1 cellular context compared by ENCODE assay signal in the genomic region with DNA sequence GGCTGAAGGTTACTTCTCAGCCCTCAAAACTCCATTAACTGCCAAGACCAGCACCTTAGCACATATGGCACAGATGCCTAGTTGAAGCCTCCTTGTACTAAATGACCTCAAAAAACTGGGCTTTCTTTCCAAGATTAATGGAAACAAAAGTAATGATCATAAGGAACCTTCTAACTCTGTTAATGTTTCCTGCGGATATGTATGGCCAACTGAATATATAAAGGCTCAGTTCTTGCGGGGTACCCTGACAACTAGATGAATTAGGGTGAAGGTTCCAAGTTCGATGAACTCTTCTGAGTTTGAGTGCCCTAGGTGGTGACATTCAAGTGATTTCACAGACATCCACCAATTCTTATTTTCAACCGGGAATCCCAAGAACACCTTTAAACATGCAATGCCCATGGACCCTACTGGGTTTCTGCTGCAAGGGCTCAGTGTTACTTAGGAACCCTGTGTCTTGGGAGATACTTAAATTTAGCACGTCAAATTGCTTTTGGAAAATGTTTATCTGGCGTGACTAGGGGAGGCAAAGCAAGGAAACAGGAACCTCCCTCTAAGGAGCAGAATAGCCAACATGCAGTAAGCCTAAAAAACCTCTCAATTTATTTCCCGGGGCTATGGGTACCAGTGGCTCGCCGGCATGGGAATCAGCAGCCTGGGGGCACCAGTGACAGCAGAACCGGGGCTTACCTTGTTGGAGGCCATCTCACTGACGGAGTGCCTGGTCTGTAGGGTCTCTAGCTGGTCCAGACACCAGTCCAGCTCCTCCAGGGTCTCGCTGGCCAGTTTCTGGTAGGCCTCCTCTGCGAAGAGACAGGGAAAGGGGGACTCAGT.
TF ChIP-seq lines count a peak whose summit lies in the region.

No MANE protein-coding gene starts in this region.

TF ChIP-seq in GM12878, 131 proteins besides CTCF, POLR2A, EP300 and RAD21 (continued from another document):
- TF ChIP-seq, protein P1, sequence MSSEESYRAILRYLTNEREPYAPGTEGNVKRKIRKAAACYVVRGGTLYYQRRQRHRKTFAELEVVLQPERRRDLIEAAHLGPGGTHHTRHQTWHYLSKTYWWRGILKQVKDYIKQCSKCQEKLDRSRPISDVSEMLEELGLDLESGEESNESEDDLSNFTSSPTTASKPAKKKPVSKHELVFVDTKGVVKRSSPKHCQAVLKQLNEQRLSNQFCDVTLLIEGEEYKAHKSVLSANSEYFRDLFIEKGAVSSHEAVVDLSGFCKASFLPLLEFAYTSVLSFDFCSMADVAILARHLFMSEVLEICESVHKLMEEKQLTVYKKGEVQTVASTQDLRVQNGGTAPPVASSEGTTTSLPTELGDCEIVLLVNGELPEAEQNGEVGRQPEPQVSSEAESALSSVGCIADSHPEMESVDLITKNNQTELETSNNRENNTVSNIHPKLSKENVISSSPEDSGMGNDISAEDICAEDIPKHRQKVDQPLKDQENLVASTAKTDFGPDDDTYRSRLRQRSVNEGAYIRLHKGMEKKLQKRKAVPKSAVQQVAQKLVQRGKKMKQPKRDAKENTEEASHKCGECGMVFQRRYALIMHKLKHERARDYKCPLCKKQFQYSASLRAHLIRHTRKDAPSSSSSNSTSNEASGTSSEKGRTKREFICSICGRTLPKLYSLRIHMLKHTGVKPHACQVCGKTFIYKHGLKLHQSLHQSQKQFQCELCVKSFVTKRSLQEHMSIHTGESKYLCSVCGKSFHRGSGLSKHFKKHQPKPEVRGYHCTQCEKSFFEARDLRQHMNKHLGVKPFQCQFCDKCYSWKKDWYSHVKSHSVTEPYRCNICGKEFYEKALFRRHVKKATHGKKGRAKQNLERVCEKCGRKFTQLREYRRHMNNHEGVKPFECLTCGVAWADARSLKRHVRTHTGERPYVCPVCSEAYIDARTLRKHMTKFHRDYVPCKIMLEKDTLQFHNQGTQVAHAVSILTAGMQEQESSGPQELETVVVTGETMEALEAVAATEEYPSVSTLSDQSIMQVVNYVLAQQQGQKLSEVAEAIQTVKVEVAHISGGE (CRISPR knock-in tag; IDR thresholded peaks at IDR 0.05), result no peak
- TF ChIP-seq NRF1 (conservative IDR thresholded peaks at IDR 0.05; ENCODE audit: low read depth, low read length), result no peak
- TF ChIP-seq SP1 (IDR thresholded peaks at IDR 0.05; ENCODE audit: low read depth, low read length), result no peak
- no peak for TF ChIP-seq PML (IDR thresholded peaks at IDR 0.05; ENCODE audit: low read length)
- TF ChIP-seq NBN (IDR thresholded peaks at IDR 0.05), result no peak
- no peak for TF ChIP-seq ZNF24 (IDR thresholded peaks at IDR 0.05)
- no peak for TF ChIP-seq TARDBP (IDR thresholded peaks at IDR 0.05; ENCODE audit: borderline replicate concordance)
- TF ChIP-seq, protein P2, sequence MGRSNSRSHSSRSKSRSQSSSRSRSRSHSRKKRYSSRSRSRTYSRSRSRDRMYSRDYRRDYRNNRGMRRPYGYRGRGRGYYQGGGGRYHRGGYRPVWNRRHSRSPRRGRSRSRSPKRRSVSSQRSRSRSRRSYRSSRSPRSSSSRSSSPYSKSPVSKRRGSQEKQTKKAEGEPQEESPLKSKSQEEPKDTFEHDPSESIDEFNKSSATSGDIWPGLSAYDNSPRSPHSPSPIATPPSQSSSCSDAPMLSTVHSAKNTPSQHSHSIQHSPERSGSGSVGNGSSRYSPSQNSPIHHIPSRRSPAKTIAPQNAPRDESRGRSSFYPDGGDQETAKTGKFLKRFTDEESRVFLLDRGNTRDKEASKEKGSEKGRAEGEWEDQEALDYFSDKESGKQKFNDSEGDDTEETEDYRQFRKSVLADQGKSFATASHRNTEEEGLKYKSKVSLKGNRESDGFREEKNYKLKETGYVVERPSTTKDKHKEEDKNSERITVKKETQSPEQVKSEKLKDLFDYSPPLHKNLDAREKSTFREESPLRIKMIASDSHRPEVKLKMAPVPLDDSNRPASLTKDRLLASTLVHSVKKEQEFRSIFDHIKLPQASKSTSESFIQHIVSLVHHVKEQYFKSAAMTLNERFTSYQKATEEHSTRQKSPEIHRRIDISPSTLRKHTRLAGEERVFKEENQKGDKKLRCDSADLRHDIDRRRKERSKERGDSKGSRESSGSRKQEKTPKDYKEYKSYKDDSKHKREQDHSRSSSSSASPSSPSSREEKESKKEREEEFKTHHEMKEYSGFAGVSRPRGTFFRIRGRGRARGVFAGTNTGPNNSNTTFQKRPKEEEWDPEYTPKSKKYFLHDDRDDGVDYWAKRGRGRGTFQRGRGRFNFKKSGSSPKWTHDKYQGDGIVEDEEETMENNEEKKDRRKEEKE (IDR thresholded peaks at IDR 0.05), result no peak
- TF ChIP-seq MYC (IDR thresholded peaks at IDR 0.05; ENCODE audit: insufficient read depth, insufficient read length, insufficient replicate concordance, low read length, severe bottlenecking), result no peak
- no peak for TF ChIP-seq NR2C1 (IDR thresholded peaks at IDR 0.05)
- TF ChIP-seq BACH1 (IDR thresholded peaks at IDR 0.05; ENCODE audit: borderline replicate concordance), result no peak
- TF ChIP-seq ZNF274 (IDR thresholded peaks at IDR 0.05; ENCODE audit: insufficient read depth, insufficient read length), result no peak
- TF ChIP-seq, protein P3, sequence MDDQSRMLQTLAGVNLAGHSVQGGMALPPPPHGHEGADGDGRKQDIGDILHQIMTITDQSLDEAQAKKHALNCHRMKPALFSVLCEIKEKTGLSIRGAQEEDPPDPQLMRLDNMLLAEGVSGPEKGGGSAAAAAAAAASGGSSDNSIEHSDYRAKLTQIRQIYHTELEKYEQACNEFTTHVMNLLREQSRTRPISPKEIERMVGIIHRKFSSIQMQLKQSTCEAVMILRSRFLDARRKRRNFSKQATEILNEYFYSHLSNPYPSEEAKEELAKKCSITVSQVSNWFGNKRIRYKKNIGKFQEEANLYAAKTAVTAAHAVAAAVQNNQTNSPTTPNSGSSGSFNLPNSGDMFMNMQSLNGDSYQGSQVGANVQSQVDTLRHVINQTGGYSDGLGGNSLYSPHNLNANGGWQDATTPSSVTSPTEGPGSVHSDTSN (IDR thresholded peaks at IDR 0.05; ENCODE audit: insufficient replicate concordance, low read depth, low read length), result no peak
- TF ChIP-seq, protein P4, sequence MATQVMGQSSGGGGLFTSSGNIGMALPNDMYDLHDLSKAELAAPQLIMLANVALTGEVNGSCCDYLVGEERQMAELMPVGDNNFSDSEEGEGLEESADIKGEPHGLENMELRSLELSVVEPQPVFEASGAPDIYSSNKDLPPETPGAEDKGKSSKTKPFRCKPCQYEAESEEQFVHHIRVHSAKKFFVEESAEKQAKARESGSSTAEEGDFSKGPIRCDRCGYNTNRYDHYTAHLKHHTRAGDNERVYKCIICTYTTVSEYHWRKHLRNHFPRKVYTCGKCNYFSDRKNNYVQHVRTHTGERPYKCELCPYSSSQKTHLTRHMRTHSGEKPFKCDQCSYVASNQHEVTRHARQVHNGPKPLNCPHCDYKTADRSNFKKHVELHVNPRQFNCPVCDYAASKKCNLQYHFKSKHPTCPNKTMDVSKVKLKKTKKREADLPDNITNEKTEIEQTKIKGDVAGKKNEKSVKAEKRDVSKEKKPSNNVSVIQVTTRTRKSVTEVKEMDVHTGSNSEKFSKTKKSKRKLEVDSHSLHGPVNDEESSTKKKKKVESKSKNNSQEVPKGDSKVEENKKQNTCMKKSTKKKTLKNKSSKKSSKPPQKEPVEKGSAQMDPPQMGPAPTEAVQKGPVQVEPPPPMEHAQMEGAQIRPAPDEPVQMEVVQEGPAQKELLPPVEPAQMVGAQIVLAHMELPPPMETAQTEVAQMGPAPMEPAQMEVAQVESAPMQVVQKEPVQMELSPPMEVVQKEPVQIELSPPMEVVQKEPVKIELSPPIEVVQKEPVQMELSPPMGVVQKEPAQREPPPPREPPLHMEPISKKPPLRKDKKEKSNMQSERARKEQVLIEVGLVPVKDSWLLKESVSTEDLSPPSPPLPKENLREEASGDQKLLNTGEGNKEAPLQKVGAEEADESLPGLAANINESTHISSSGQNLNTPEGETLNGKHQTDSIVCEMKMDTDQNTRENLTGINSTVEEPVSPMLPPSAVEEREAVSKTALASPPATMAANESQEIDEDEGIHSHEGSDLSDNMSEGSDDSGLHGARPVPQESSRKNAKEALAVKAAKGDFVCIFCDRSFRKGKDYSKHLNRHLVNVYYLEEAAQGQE (IDR thresholded peaks at IDR 0.05; ENCODE audit: low read depth, low read length), result no peak
- no peak for TF ChIP-seq SIX5 (IDR thresholded peaks at IDR 0.05; ENCODE audit: low read depth, low read length, severe bottlenecking)
